ENCODE assay signal across 17 cellular contexts in the genomic region with DNA sequence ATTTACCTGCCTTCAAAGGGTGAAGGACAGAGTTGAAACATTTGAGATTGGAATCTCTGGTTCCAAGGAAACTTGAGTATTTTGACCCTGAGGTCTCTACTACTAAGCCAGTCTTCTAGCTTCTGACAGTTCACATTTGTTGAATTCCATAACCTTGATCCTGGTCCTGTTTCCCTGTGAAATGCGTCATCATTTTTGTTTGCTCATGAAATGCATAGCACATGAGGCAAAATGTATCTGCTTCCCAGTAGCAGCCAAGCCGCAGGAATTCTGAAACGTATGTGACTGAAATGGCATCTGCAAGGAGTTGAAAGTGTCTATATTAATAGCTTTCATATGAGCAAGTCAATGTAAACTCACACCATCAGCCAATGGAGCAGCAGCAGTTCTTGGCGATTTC.
DNase-seq lines count a peak whose midpoint lies in the region; TF ChIP-seq lines count a peak whose summit lies in the region.
"Had no signal": no experiment of that assay in that cellular context is flagged by ENCODE, and none has a peak within 500 bp of the region (broad histone marks: within the 10 kb centered on the region; RNA-seq: fewer than 3 reads in every experiment).

No MANE protein-coding gene starts in this region.

- peak overlapping the region; percentile 14 for H3K4me3 ChIP-seq in SJCRH30
- H3K4me3 ChIP-seq in fibroblast of mammary gland (ENCODE audit: control insufficient read depth, low read depth, low read length) = no peak overlapping the region
- H3K4me3 ChIP-seq in skeletal muscle cell (ENCODE audit: low read depth, low read length) = no peak overlapping the region
- H3K4me3 ChIP-seq: cardiac muscle cell, uterus had no signal

- H3K27ac ChIP-seq in SJCRH30 = peak overlapping the region; percentile 81
- H3K27ac ChIP-seq: cardiac muscle cell, uterus had no signal

- H3K36me3 ChIP-seq in SJCRH30 = no peaks in the 10 kb centered on the region
- H3K36me3 ChIP-seq: cardiac muscle cell, uterus had no signal

- peaks cover 34% of the 10 kb centered on the region for H3K4me1 ChIP-seq in SJCRH30
- H3K4me1 ChIP-seq: uterus had no signal

- H3K9me3 ChIP-seq in SJCRH30 (replicated peaks) = no peaks in the 10 kb centered on the region

- no peak for TF ChIP-seq CTCF in fibroblast of mammary gland (conservative IDR thresholded peaks at IDR 0.05; ENCODE audit: control insufficient read depth, insufficient read depth, low read depth, low read length)

- H3K27me3 ChIP-seq in SJCRH30 = no peaks in the 10 kb centered on the region
- H3K27me3 ChIP-seq: cardiac muscle cell, uterus had no signal

- DNase-seq in EL (peak; percentile 98), SJCRH30 (peak; percentile 86 to 93), fibroblast of mammary gland (ENCODE audit: low read depth) (peak; percentile 43), skeletal muscle cell (ENCODE audit: low read depth) (peak; percentile 94), NCI-H2081 treated with DMSO at 0.1 percent for 48 hours (lab: John Stamatoyannopoulos, UW) (no peak), COR-L47 (lab: John Stamatoyannopoulos, UW) (no peak), DMS153 treated with DMSO at 0.1 percent for 48 hours (lab: John Stamatoyannopoulos, UW; ENCODE audit: unreplicated experiment) (no peak), COLO829 (ENCODE audit: low spot score) (no peak)
- DNase-seq: activated naive CD4-positive, alpha-beta T cell; CD8-positive, alpha-beta T cell; NCI-H187 treated with DMSO at 0.1 percent for 48 hours; NCI-H524; OCI-M1; small intestine; stimulated activated naive CD4-positive, alpha-beta T cell; uterus had no signal

Comparison
In these comparisons a context has a peak if more than half of its experiments do, and no peak if none do; other contexts are left out.
1. DNase-seq: peak in EL (single experiment), SJCRH30 (2 of 2), fibroblast of mammary gland (single experiment) and skeletal muscle cell (single experiment); none in NCI-H2081 treated with DMSO at 0.1 percent for 48 hours (single experiment), COR-L47 (single experiment), DMS153 treated with DMSO at 0.1 percent for 48 hours (single experiment) and COLO829 (single experiment).